8 cellular contexts compared by ENCODE assay signal in the genomic region with DNA sequence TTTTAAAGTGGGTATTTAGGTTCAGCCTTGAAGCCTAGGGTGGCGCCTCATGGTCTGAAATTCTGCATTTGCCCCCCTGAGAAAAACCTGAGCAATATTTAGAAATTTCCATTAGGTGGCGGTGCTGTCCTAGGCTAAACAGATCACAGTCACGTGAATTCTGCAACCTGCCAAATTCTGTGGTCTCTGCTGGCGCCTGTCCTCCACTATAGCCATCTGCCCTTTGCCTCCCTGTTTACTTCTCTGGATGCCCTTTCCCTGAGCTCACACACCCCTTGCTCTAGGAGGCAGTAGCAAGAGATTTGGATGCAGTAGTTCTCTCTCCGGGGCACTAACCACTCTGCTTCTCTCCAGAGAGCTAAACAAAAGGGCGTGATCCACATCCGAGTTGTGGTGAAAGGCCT. TPM values are rescaled to one million over a fixed set of nuclear protein-coding genes. Genes with fewer than 3 reads are reported as not detected.
DNase-seq lines count a peak whose midpoint lies in the region; ATAC-seq, FAIRE-seq and TF ChIP-seq lines count a peak whose summit lies in the region.

No MANE protein-coding gene starts in this region.

- dilution Hi-C loops in keratinocyte (cut with MboI; ENCODE audit: extremely low pct_ligation_motif_present, low sequenced_read_pairs) = no loop called here

- H3K4me1 Mint-ChIP-seq in GM23338 (no peaks in the 10 kb centered on the region), brain (peaks cover 8% of the 10 kb centered on the region)

- H3K27ac ChIP-seq in GM23338 (ENCODE audit: low read depth) (peak overlapping the region; percentile 21; the same call in 1 of the 2 replicates), keratinocyte (ENCODE audit: control insufficient read depth, insufficient read depth, low read length) (no peak overlapping the region), transverse colon (no peak overlapping the region)

- TF ChIP-seq CTCF in GM23338 (conservative IDR thresholded peaks at IDR 0.05; ENCODE audit: low read depth in 2 of 2) (peak; percentile 77 to 78), brain (conservative IDR thresholded peaks at IDR 0.05) (peak; percentile 79 to 83), keratinocyte (optimal IDR thresholded peaks at IDR 0.05 in 1 of 3, IDR thresholded peaks at IDR 0.05 in 1 of 3, conservative IDR thresholded peaks at IDR 0.05 in 1 of 3; ENCODE audit: extremely low read depth in 1 of 3, insufficient read depth in 2 of 3, low read length in 3 of 3) (peak; percentile 41 to 48 (median 44)), transverse colon (IDR thresholded peaks at IDR 0.05) (peak; percentile 38 to 60 (median 45)), omental fat pad (IDR thresholded peaks at IDR 0.05) (no peak)

- no peak overlapping the region for H2AFZ ChIP-seq in GM23338
- no peak overlapping the region for H2AFZ ChIP-seq in keratinocyte (ENCODE audit: control insufficient read depth, low read length)

- TF ChIP-seq POLR2A in transverse colon (IDR thresholded peaks at IDR 0.05) = no peak

- no peaks in the 10 kb centered on the region for H3K9me1 ChIP-seq in keratinocyte (ENCODE audit: control insufficient read depth, extremely low read depth, insufficient read depth, low read length)

- TF ChIP-seq EP300 in transverse colon (IDR thresholded peaks at IDR 0.05; ENCODE audit: low read depth) = no peak

- FAIRE-seq in keratinocyte (lab: Jason Lieb, UNC) = no peak

- H3K79me2 ChIP-seq in GM23338 (replicated peaks; ENCODE audit: insufficient read depth) (no peaks in the 10 kb centered on the region), keratinocyte (ENCODE audit: control insufficient read depth, insufficient read depth, low read length) (no peaks in the 10 kb centered on the region)

- H3K27me3 ChIP-seq in GM23338 (ENCODE audit: insufficient read depth) (no peaks in the 10 kb centered on the region), keratinocyte (ENCODE audit: control insufficient read depth, extremely low read depth, insufficient read depth, low read length) (no peaks in the 10 kb centered on the region), transverse colon (no peaks in the 10 kb centered on the region)

- H3K36me3 Mint-ChIP-seq in GM23338 (ENCODE audit: low read depth) (peaks cover 42% of the 10 kb centered on the region; the same call in 2 of the 3 replicates), brain (peaks cover 48% of the 10 kb centered on the region)

- H3K27me3 Mint-ChIP-seq in GM23338 (ENCODE audit: insufficient read depth, low read depth, poor library complexity) = peaks cover 4% of the 10 kb centered on the region
- peaks cover 3% of the 10 kb centered on the region for H3K27me3 Mint-ChIP-seq in brain

- 49 to 86% methylated on average over 1 to 7 of the region's 7 CpGs for WGBS in transverse colon (ENCODE audit: low coverage in 1 of 2), 2 donors

- H3K27ac Mint-ChIP-seq in GM23338 (no peak overlapping the region), brain (peak overlapping the region in 4 of 5 experiments; percentile 64 to 78 (median 74))

- H3K4me3 ChIP-seq in GM23338 (no peak overlapping the region), keratinocyte (ENCODE audit: control insufficient read depth in 2 of 3, extremely low read depth in 1 of 3, insufficient read depth in 2 of 3, low read depth in 1 of 3, low read length in 3 of 3) (no peak overlapping the region), transverse colon (no peak overlapping the region)

- H4K20me1 ChIP-seq in GM23338 (replicated peaks; ENCODE audit: insufficient read depth) = no peaks in the 10 kb centered on the region; the same call in 1 of the 2 replicates
- H4K20me1 ChIP-seq in keratinocyte (ENCODE audit: control insufficient read depth, extremely low read depth, insufficient read depth, low read length) = no peaks in the 10 kb centered on the region

- H3K9me2 ChIP-seq in GM23338 (ENCODE audit: insufficient read depth) = no peaks in the 10 kb centered on the region

- H3K36me3 ChIP-seq in GM23338 (ENCODE audit: insufficient read depth) = no peaks in the 10 kb centered on the region; the same call in none of the 2 replicates
- peaks cover 13 to 16% of the 10 kb centered on the region in 2 experiments for H3K36me3 ChIP-seq in keratinocyte (ENCODE audit: control insufficient read depth in 2 of 2, extremely low read depth in 1 of 2, insufficient read depth in 2 of 2, low read length in 2 of 2)
- H3K36me3 ChIP-seq in transverse colon = peaks cover 0 to 23% (median 3%) of the 10 kb centered on the region in 4 donors

- H3K9ac ChIP-seq in keratinocyte (ENCODE audit: control insufficient read depth, extremely low read depth, insufficient read depth, low read length) = no peak overlapping the region

- H3K4me3 Mint-ChIP-seq in GM23338 (no peak overlapping the region), brain (peak overlapping the region in 1 of 5 experiments; percentile 5)

- no peaks in the 10 kb centered on the region for H3K4me1 ChIP-seq in GM23338 (ENCODE audit: insufficient read depth)
- H3K4me1 ChIP-seq in keratinocyte (ENCODE audit: control insufficient read depth, extremely low read depth, insufficient read depth, low read length) = no peaks in the 10 kb centered on the region
- H3K4me1 ChIP-seq in transverse colon = no peaks in the 10 kb centered on the region

- no peaks in the 10 kb centered on the region for H3K9me3 ChIP-seq in keratinocyte (ENCODE audit: control insufficient read depth, low read depth, low read length)
- H3K9me3 ChIP-seq in transverse colon = no peaks in the 10 kb centered on the region

- H3K9me3 Mint-ChIP-seq in GM23338 (no peaks in the 10 kb centered on the region), brain (no peaks in the 10 kb centered on the region)

- DNase-seq in DMS 273 (lab: John Stamatoyannopoulos, UW; ENCODE audit: unreplicated experiment) (peak; percentile 88), GM23338 (ENCODE audit: low spot score) (peak; percentile 80), NCI-H460 (ENCODE audit: extremely low read depth, low read depth) (peak; percentile 40), keratinocyte (ENCODE audit: low read depth, low spot score) (no peak), transverse colon (no peak), omental fat pad (ENCODE audit: low spot score) (no peak)

- intact Hi-C loops in transverse colon (cut with DNase I; ENCODE audit: low total_unique reads) = no loop called here

- in situ Hi-C loops in transverse colon (cut with MboI; ENCODE audit: low pct_ligation_motif_present in 1 of 4, low pct_unique_long_range_greater_than_20kb in 1 of 4, low sequenced_read_pairs in 3 of 4) = loop anchor here in 3 of 4 donors (10.0 to 25.0 kb wide), 2 partner anchors 136 to 138 kb away; a partner anchor contains a TSS

- 0 out of 2 replicates have a peak, but pooled peaks cover 3% of the 10 kb centered on the region for H3F3A ChIP-seq in GM23338 (replicated peaks; ENCODE audit: low read depth)

- ATAC-seq in GM23338 (peak; percentile 86), HG03521 (IDR thresholded peaks at IDR 0.05; ENCODE audit: unreplicated experiment) (no peak), omental fat pad (ENCODE audit: low FRiP score) (no peak)

- H3K4me2 ChIP-seq in GM23338 (no peak overlapping the region), keratinocyte (ENCODE audit: control insufficient read depth, extremely low read depth, insufficient read depth, low read depth, low read length) (no peak overlapping the region)

TF ChIP-seq in GM23338, 12 proteins besides CTCF, POLR2A, EP300 and RAD21 (continues in another document):
- TF ChIP-seq EZH2phosphoT487 (IDR thresholded peaks at IDR 0.05; ENCODE audit: unreplicated experiment) (no peak), NANOG (IDR thresholded peaks at IDR 0.05; ENCODE audit: borderline replicate concordance) (no peak), CREB1 (CRISPR knock-in tag; IDR thresholded peaks at IDR 0.05; ENCODE audit: low read depth) (no peak), POLR2AphosphoS5 (IDR thresholded peaks at IDR 0.05; ENCODE audit: low read depth) (no peak), ZNF114 (CRISPR knock-in tag; IDR thresholded peaks at IDR 0.05) (no peak), STAT1 (IDR thresholded peaks at IDR 0.05; ENCODE audit: unreplicated experiment) (no peak), JUNB (IDR thresholded peaks at IDR 0.05; ENCODE audit: unreplicated experiment) (no peak)

RNA-seq across cellular contexts. Expression of a gene that starts 9.1 kb away (rescaled TPM):
- 35.8 and 36.3 TPM in 2 replicates for total RNA-seq in GM23338 (2014; rRNA removed; shearing (Covaris generic))
- polyA plus RNA-seq in GM23338 (2016; fragmentation: Nextera tagmentation; extraction: Ambion mirVana) = 49.6 and 57.9 TPM in 2 replicates
- 44.6 and 53.2 TPM in 2 replicates for total RNA-seq in NCI-H460 (2014; rRNA removed; shearing (Covaris generic))
- 107 and 117 TPM in 2 replicates for polyA plus RNA-seq in NCI-H460 (2014; cell fraction: nucleus; rRNA removed)
- polyA plus RNA-seq in brain (ENCODE audit: insufficient read depth, low read depth, low replicate concordance) = 68.4 TPM
- 60.9 to 74.2 TPM (median 64.3 TPM) in 3 replicates for polyA plus RNA-seq in keratinocyte
- 19.4 TPM for polyA plus RNA-seq in keratinocyte (2011; ENCODE audit: low read depth)
- 58.3 and 75.2 TPM in 2 replicates for polyA plus RNA-seq in keratinocyte (2011; cell fraction: cytosol; rRNA removed)
- 35.0 and 47.2 TPM in 2 replicates for polyA plus RNA-seq in keratinocyte (2011; cell fraction: nucleus; rRNA removed)
- 24.0 and 53.5 TPM in 2 replicates for polyA plus RNA-seq in keratinocyte (2012; ENCODE audit: low replicate concordance)
- polyA minus RNA-seq in keratinocyte = 20.4 to 33.3 TPM (median 28.2 TPM) in 3 replicates
- 36.6 TPM for polyA minus RNA-seq in keratinocyte (2011; cell fraction: cytosol; rRNA and poly(A)+ RNA removed)
- 8.9 and 16.1 TPM in 2 replicates for polyA minus RNA-seq in keratinocyte (2011; cell fraction: nucleus; rRNA and poly(A)+ RNA removed)
- 10 to 100 TPM; 19.5 to 52.8 (median 39.4) TPM for total RNA-seq in transverse colon
- total RNA-seq in omental fat pad = 10 to 100 TPM; 24.3 to 48.5 (median 43.5) TPM

RNA-seq across cellular contexts. Expression of a gene that starts 9.4 kb away (rescaled TPM):
- total RNA-seq in GM23338 (2014; rRNA removed; shearing (Covaris generic)) = 20.9 and 26.1 TPM in 2 replicates
- polyA plus RNA-seq in GM23338 (2016; fragmentation: Nextera tagmentation; extraction: Ambion mirVana) (35.9 and 39.1 TPM in 2 replicates), brain (ENCODE audit: insufficient read depth, low read depth, low replicate concordance) (21.8 TPM), keratinocyte (25.2 to 28.6 TPM (median 26.3 TPM) in 3 replicates)
- total RNA-seq in NCI-H460 (2014; rRNA removed; shearing (Covaris generic)) = 38.3 and 41.1 TPM in 2 replicates
- 42.4 and 48.2 TPM in 2 replicates for polyA plus RNA-seq in NCI-H460 (2014; cell fraction: nucleus; rRNA removed)
- polyA plus RNA-seq in keratinocyte (2011; ENCODE audit: low read depth) = 19.4 TPM
- polyA plus RNA-seq in keratinocyte (2011; cell fraction: cytosol; rRNA removed) = 17.5 and 26.4 TPM in 2 replicates
- polyA plus RNA-seq in keratinocyte (2011; cell fraction: nucleus; rRNA removed) = 19.5 and 22.6 TPM in 2 replicates
- polyA plus RNA-seq in keratinocyte (2012; ENCODE audit: low replicate concordance) = 16.1 and 24.2 TPM in 2 replicates
- polyA minus RNA-seq in keratinocyte = 4.6 to 5.9 TPM (median 5.1 TPM) in 3 replicates
- polyA minus RNA-seq in keratinocyte (2011; cell fraction: cytosol; rRNA and poly(A)+ RNA removed) = 8.2 TPM
- 3.6 and 4.6 TPM in 2 replicates for polyA minus RNA-seq in keratinocyte (2011; cell fraction: nucleus; rRNA and poly(A)+ RNA removed)
- total RNA-seq in transverse colon (10 to 100 TPM in 2 of 4 donors, 1 to 10 TPM in 2; 2.8 to 30.6 (median 16.0) TPM), omental fat pad (10 to 100 TPM; 26.5 to 45.9 (median 36.5) TPM)

Comparison
In these comparisons a context has a peak if more than half of its experiments do, and no peak if none do; other contexts are left out.
1. DNase-seq: peak in DMS 273 (single experiment), GM23338 (single experiment) and NCI-H460 (single experiment); none in keratinocyte (single experiment), transverse colon (single experiment) and omental fat pad (single experiment).
2. CTCF ChIP-seq: peak in GM23338 (2 of 2), brain (2 of 2), keratinocyte (3 of 3) and transverse colon (5 of 5); none in omental fat pad (0 of 3).